ENCODE assay signal across 8 cellular contexts in the genomic region with DNA sequence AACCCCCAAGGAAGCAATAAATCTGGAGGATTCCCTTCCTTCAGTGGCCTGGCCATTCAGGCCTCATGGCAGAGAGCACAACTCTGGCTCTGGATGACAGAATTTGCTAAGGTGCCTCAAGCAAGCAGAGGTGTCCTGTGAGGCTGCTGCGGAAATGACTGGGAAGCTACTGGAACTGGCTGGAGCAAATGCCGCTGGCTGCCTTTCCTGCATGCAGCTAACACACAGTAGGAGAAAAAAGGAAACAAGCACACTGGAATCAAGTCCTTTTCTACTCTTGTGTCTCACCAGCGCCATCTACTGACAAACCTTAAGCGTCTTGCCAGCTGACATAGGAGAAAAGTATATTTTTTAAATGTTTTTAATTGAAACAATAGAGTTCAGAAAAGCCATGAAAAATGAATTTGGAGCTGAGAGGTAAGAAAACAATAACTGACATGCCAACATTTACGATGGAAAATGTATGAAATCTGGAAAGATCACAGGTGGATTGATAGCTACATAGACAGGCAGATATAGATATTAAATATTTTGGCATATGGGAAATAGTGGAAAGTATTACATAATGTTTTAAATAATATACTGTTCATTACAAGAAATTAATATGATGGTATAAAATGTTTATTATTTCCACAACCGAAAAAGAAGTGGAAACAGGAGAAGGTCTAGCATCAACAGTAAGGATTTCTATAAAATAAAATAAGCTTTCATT.
DNase-seq lines count a peak whose midpoint lies in the region; ATAC-seq and TF ChIP-seq lines count a peak whose summit lies in the region.

No MANE protein-coding gene starts in this region.

- H3K79me2 ChIP-seq in ACC112 (ENCODE audit: control insufficient read depth, insufficient read depth, low read length, unreplicated experiment): no peaks in the 10 kb centered on the region

- peak; percentile 77 for ATAC-seq in HG02852 (IDR thresholded peaks at IDR 0.05; ENCODE audit: unreplicated experiment)
- no peak for ATAC-seq in psoas muscle

- H3K36me3 ChIP-seq in ACC112 (ENCODE audit: insufficient read depth, low read length) (no peaks in the 10 kb centered on the region), psoas muscle (ENCODE audit: insufficient read depth in 1 of 2, low read depth in 1 of 2) (no peaks in the 10 kb centered on the region)

- H3K27me3 ChIP-seq in ACC112 (ENCODE audit: insufficient read depth, low read length) (no peaks in the 10 kb centered on the region), psoas muscle (ENCODE audit: insufficient read depth in 3 of 3, low read length in 2 of 3) (peaks cover 0 to 2% (median 0%) of the 10 kb centered on the region in 3 donors)

- H2AFZ ChIP-seq in ACC112 (ENCODE audit: low read length, unreplicated experiment): peak overlapping the region; percentile 19

- intact Hi-C loops in psoas muscle (cut with DNase I): loop anchor here in 1 of 2 donors (5.0 kb wide), 1 partner anchor 824 kb away; no protein-coding TSS in a partner anchor

- H3K4me1 ChIP-seq in ACC112 (ENCODE audit: control insufficient read depth, insufficient read depth, low read length, unreplicated experiment) (no peaks in the 10 kb centered on the region), psoas muscle (no peaks in the 10 kb centered on the region)

- no peak overlapping the region for H3K27ac ChIP-seq in ACC112 (ENCODE audit: low read depth, low read length)
- H3K27ac ChIP-seq in psoas muscle: no peak overlapping the region

- TF ChIP-seq CTCF in GM12875 (IDR thresholded peaks at IDR 0.05; ENCODE audit: borderline replicate concordance, insufficient read depth, low read depth, low read length) (peak; percentile 76), fibroblast of villous mesenchyme (IDR thresholded peaks at IDR 0.05; ENCODE audit: insufficient read depth, low read depth, low read length) (peak; percentile 70), psoas muscle (IDR thresholded peaks at IDR 0.05) (peak; percentile 60)

- DNase-seq in NCI-H1694 treated with DMSO at 0.1 percent for 48 hours (lab: John Stamatoyannopoulos, UW) (peak; percentile 63), SW 1271 (lab: John Stamatoyannopoulos, UW) (peak; percentile 11 to 74), fibroblast of villous mesenchyme (ENCODE audit: low read depth) (peak; percentile 61), psoas muscle (no peak), ureter (ENCODE audit: low spot score) (no peak)

- 13 to 20% (median 15%) methylated on average over 6 of the region's 6 CpGs for WGBS in psoas muscle, 3 donors

- H3K4me3 ChIP-seq in ACC112 (ENCODE audit: low read depth, low read length) (no peak overlapping the region), GM12875 (ENCODE audit: low read depth, low read length) (no peak overlapping the region), fibroblast of villous mesenchyme (ENCODE audit: low read depth, low read length) (no peak overlapping the region), psoas muscle (no peak overlapping the region)

- H3K9me3 ChIP-seq in psoas muscle: no peaks in the 10 kb centered on the region

Comparison
In these comparisons a context has a peak if more than half of its experiments do, and no peak if none do; other contexts are left out.
1. DNase-seq: peak in NCI-H1694 treated with DMSO at 0.1 percent for 48 hours (single experiment), SW 1271 (2 of 2) and fibroblast of villous mesenchyme (single experiment); none in psoas muscle (0 of 2) and ureter (single experiment).
2. Peak in every context shown above with its lines, with median percentiles within 50 percentile points of each other: CTCF ChIP-seq.